Comparison of ENCODE assay signal across 11 cellular contexts in the genomic region with DNA sequence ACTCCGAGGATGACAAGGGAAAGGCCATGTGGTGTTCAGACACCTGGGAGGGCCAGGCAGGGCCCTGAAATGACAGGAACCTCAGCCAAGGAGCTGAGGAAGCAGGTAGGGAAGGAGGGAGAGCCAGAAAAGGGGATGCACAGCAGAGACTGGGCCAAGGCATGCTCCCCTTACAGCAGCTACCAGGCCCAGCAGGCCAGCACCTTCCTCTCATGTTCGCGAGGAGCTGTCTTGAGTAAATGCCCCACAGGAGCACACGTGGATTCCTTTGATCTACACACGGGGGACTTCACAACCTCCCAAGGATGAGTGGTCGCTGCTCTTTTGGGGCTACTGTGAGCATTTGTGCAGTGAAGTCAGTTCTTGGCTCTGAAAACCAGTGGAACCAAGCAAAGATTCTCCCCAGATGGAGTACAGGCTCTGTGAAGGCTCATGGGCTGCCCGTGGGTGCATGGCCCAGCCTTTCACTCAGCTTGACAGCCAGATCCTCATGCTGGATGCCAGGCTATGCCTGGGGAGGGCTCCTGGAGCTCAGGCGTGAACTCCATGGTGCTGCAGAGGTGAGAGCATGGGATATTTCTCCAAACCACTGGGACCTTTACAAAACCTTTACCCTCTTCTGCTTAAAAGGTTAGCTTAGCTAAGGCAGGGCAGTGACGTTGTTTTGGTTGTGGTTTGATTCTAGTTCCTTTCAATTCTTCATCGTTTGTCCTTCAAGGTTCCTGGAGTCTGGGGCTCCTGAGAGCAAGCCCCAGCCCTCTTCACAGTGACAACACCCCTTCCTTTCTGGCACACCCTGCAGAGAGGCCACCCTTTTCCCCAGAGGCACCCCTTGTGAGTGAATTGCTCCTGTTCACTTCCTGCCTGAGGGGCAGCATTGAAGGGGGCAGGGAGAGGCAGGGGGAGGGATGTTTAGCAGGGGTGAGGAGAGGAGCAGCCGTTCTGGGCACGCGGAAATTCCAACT.
DNase-seq lines count a peak whose midpoint lies in the region; ATAC-seq and TF ChIP-seq lines count a peak whose summit lies in the region.
"Had no signal": no experiment of that assay in that cellular context is flagged by ENCODE, and none has a peak within 500 bp of the region (broad histone marks: within the 10 kb centered on the region; RNA-seq: fewer than 3 reads in every experiment).

No MANE protein-coding gene starts in this region.

- CTCF ChIA-PET in WTC11 (lab: Charles Lee): interaction anchor here (0.5 kb wide), 1 partner anchor 175 kb away, joined by 3 read pairs; no protein-coding TSS in a partner anchor

- TF ChIP-seq CTCF in WTC11 (IDR thresholded peaks at IDR 0.05): no peak

- POLR2A ChIA-PET in WTC11 (lab: Charles Lee): no interaction called here

- no peaks in the 10 kb centered on the region for H3K4me1 Mint-ChIP-seq in WTC11
- H3K4me1 Mint-ChIP-seq in stimulated activated naive B cell treated with anti-CD40 and anti-IgM and Interleukin-4, amounts not matched to agents 10 μg/mL and 1 μg/mL and 100 μg/mL, for 72 hours: peaks cover 27 to 58% of the 10 kb centered on the region in 2 donors

- no peaks in the 10 kb centered on the region for H3K36me3 Mint-ChIP-seq in WTC11
- H3K36me3 Mint-ChIP-seq in stimulated activated naive B cell treated with anti-CD40 and anti-IgM and Interleukin-4, amounts not matched to agents 10 μg/mL and 1 μg/mL and 100 μg/mL, for 72 hours: peaks cover 0 to 1% of the 10 kb centered on the region in 2 donors
- H3K36me3 Mint-ChIP-seq: type B pancreatic cell had no signal

- ATAC-seq in HG02884 (IDR thresholded peaks at IDR 0.05; ENCODE audit: unreplicated experiment): peak; percentile 43
- ATAC-seq in WTC11: peak; percentile 24
- ATAC-seq in stimulated activated naive B cell treated with anti-CD40 and anti-IgM and Interleukin-4, amounts not matched to agents 10 μg/mL and 1 μg/mL and 100 μg/mL, for 72 hours (replicated peaks): peak; percentile 93 to 94
- ATAC-seq in HG02970 (IDR thresholded peaks at IDR 0.05; ENCODE audit: low FRiP score, unreplicated experiment): no peak

- no peaks in the 10 kb centered on the region for H3K9me3 Mint-ChIP-seq in WTC11
- H3K9me3 Mint-ChIP-seq in stimulated activated naive B cell treated with anti-CD40 and anti-IgM and Interleukin-4, amounts not matched to agents 10 μg/mL and 1 μg/mL and 100 μg/mL, for 72 hours: no peaks in the 10 kb centered on the region
- H3K9me3 Mint-ChIP-seq: type B pancreatic cell had no signal

- no peaks in the 10 kb centered on the region; the same call in 1 of the 2 replicates for H3K27me3 Mint-ChIP-seq in WTC11 (ENCODE audit: low read depth)
- H3K27me3 Mint-ChIP-seq in stimulated activated naive B cell treated with anti-CD40 and anti-IgM and Interleukin-4, amounts not matched to agents 10 μg/mL and 1 μg/mL and 100 μg/mL, for 72 hours: no peaks in the 10 kb centered on the region
- H3K27me3 Mint-ChIP-seq: type B pancreatic cell had no signal

- H3K4me3 Mint-ChIP-seq in WTC11: no peak overlapping the region
- H3K4me3 Mint-ChIP-seq in stimulated activated naive B cell treated with anti-CD40 and anti-IgM and Interleukin-4, amounts not matched to agents 10 μg/mL and 1 μg/mL and 100 μg/mL, for 72 hours: peak overlapping the region; percentile 70 to 71
- H3K4me3 Mint-ChIP-seq: type B pancreatic cell had no signal

- H3K27ac Mint-ChIP-seq in WTC11: no peak overlapping the region
- H3K27ac Mint-ChIP-seq in stimulated activated naive B cell treated with anti-CD40 and anti-IgM and Interleukin-4, amounts not matched to agents 10 μg/mL and 1 μg/mL and 100 μg/mL, for 72 hours: peak overlapping the region; percentile 99
- H3K27ac Mint-ChIP-seq: type B pancreatic cell had no signal

- DNase-seq in activated CD4-positive, alpha-beta T cell treated with anti-CD3 and anti-CD28 coated beads for 48 hours: peak; percentile 19
- DNase-seq in activated CD4-positive, alpha-beta T cell treated with anti-CD3 and anti-CD28 coated beads for 4 hours: no peak
- no peak for DNase-seq in WTC11 (ENCODE audit: low spot score)
- peak; percentile 77 for DNase-seq in stimulated activated naive B cell treated with anti-CD40 and anti-IgM and Interleukin-4, amounts not matched to agents 10 μg/mL and 1 μg/mL and 100 μg/mL, for 72 hours
- no peak for DNase-seq in NCI-H1694 treated with DMSO at 0.1 percent for 48 hours (lab: John Stamatoyannopoulos, UW)
- DNase-seq in NCI-H2227 treated with DMSO at 0.1 percent for 48 hours (lab: John Stamatoyannopoulos, UW): no peak
- DNase-seq: esophagus squamous epithelium, MV-4-11 had no signal

TF ChIP-seq in WTC11, 78 proteins besides CTCF, POLR2A, EP300 and RAD21 (continues in another document):
- TF ChIP-seq, protein P1, sequence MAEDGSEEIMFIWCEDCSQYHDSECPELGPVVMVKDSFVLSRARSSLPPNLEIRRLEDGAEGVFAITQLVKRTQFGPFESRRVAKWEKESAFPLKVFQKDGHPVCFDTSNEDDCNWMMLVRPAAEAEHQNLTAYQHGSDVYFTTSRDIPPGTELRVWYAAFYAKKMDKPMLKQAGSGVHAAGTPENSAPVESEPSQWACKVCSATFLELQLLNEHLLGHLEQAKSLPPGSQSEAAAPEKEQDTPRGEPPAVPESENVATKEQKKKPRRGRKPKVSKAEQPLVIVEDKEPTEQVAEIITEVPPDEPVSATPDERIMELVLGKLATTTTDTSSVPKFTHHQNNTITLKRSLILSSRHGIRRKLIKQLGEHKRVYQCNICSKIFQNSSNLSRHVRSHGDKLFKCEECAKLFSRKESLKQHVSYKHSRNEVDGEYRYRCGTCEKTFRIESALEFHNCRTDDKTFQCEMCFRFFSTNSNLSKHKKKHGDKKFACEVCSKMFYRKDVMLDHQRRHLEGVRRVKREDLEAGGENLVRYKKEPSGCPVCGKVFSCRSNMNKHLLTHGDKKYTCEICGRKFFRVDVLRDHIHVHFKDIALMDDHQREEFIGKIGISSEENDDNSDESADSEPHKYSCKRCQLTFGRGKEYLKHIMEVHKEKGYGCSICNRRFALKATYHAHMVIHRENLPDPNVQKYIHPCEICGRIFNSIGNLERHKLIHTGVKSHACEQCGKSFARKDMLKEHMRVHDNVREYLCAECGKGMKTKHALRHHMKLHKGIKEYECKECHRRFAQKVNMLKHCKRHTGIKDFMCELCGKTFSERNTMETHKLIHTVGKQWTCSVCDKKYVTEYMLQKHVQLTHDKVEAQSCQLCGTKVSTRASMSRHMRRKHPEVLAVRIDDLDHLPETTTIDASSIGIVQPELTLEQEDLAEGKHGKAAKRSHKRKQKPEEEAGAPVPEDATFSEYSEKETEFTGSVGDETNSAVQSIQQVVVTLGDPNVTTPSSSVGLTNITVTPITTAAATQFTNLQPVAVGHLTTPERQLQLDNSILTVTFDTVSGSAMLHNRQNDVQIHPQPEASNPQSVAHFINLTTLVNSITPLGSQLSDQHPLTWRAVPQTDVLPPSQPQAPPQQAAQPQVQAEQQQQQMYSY (CRISPR knock-in tag; IDR thresholded peaks at IDR 0.05): no peak
- TF ChIP-seq JAZF1 (CRISPR knock-in tag; IDR thresholded peaks at IDR 0.05) (no peak), ZNF232 (CRISPR knock-in tag; IDR thresholded peaks at IDR 0.05) (no peak), SMAD3 (CRISPR knock-in tag; IDR thresholded peaks at IDR 0.05; ENCODE audit: borderline replicate concordance) (no peak)
- TF ChIP-seq, protein P2, sequence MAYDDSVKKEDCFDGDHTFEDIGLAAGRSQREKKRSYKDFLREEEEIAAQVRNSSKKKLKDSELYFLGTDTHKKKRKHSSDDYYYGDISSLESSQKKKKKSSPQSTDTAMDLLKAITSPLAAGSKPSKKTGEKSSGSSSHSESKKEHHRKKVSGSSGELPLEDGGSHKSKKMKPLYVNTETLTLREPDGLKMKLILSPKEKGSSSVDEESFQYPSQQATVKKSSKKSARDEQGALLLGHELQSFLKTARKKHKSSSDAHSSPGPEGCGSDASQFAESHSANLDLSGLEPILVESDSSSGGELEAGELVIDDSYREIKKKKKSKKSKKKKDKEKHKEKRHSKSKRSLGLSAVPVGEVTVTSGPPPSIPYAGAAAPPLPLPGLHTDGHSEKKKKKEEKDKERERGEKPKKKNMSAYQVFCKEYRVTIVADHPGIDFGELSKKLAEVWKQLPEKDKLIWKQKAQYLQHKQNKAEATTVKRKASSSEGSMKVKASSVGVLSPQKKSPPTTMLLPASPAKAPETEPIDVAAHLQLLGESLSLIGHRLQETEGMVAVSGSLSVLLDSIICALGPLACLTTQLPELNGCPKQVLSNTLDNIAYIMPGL (CRISPR knock-in tag; IDR thresholded peaks at IDR 0.05): no peak
- TF ChIP-seq, protein P3, sequence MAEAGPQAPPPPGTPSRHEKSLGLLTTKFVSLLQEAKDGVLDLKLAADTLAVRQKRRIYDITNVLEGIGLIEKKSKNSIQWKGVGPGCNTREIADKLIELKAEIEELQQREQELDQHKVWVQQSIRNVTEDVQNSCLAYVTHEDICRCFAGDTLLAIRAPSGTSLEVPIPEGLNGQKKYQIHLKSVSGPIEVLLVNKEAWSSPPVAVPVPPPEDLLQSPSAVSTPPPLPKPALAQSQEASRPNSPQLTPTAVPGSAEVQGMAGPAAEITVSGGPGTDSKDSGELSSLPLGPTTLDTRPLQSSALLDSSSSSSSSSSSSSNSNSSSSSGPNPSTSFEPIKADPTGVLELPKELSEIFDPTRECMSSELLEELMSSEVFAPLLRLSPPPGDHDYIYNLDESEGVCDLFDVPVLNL (CRISPR knock-in tag; IDR thresholded peaks at IDR 0.05; ENCODE audit: borderline replicate concordance, low read depth): no peak
- TF ChIP-seq, protein P4, sequence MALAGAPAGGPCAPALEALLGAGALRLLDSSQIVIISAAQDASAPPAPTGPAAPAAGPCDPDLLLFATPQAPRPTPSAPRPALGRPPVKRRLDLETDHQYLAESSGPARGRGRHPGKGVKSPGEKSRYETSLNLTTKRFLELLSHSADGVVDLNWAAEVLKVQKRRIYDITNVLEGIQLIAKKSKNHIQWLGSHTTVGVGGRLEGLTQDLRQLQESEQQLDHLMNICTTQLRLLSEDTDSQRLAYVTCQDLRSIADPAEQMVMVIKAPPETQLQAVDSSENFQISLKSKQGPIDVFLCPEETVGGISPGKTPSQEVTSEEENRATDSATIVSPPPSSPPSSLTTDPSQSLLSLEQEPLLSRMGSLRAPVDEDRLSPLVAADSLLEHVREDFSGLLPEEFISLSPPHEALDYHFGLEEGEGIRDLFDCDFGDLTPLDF (CRISPR knock-in tag; IDR thresholded peaks at IDR 0.05): no peak
- TF ChIP-seq, protein P5, sequence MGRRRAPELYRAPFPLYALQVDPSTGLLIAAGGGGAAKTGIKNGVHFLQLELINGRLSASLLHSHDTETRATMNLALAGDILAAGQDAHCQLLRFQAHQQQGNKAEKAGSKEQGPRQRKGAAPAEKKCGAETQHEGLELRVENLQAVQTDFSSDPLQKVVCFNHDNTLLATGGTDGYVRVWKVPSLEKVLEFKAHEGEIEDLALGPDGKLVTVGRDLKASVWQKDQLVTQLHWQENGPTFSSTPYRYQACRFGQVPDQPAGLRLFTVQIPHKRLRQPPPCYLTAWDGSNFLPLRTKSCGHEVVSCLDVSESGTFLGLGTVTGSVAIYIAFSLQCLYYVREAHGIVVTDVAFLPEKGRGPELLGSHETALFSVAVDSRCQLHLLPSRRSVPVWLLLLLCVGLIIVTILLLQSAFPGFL (CRISPR knock-in tag; IDR thresholded peaks at IDR 0.05; ENCODE audit: borderline replicate concordance): no peak

Comparison
In these comparisons a context has a peak if more than half of its experiments do, and no peak if none do; other contexts are left out.
1. DNase-seq: peak in activated CD4-positive, alpha-beta T cell treated with anti-CD3 and anti-CD28 coated beads for 48 hours (single experiment) and stimulated activated naive B cell treated with anti-CD40 and anti-IgM and Interleukin-4, amounts not matched to agents 10 μg/mL and 1 μg/mL and 100 μg/mL, for 72 hours (single experiment); none in activated CD4-positive, alpha-beta T cell treated with anti-CD3 and anti-CD28 coated beads for 4 hours (0 of 2), WTC11 (single experiment), NCI-H1694 treated with DMSO at 0.1 percent for 48 hours (single experiment) and NCI-H2227 treated with DMSO at 0.1 percent for 48 hours (single experiment).